27 cellular contexts compared by ENCODE assay signal in the genomic region with DNA sequence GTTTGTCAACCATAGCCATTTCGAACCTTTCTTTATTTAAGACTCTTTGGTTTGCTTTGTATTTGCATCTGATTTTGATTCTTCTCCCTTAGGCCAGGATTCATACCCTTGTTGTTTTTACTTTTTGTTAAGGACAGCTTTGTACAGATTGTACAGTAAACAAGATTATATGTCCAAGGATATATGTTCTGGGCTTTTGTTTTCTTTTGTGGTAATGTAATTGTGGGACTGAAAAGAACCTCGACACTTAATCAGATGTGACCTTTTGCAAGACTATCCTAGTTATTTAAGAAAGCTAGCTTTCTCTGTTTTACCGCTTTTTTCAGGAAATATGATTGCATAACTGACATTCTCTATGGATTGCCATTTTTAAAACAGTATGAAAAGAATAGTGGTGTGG.
"Had no signal": no experiment of that assay in that cellular context is flagged by ENCODE, and none has a peak within 500 bp of the region (broad histone marks: within the 10 kb centered on the region; RNA-seq: fewer than 3 reads in every experiment).

No MANE protein-coding gene starts in this region.

- H3K27ac ChIP-seq: colonic mucosa, esophagus muscularis mucosa, neural progenitor cell, parathyroid adenoma, right atrium auricular region, sigmoid colon, skin epidermis, spleen, testis, tibial artery had no signal

- H3K27me3 Mint-ChIP-seq: dendritic cell treated with granulocyte-macrophage colony-stimulating factor and Interleukin-4, amounts not matched to agents 40 ng/mL and 50 ng/mL, for 4 days; progenitor cell of endocrine pancreas; stimulated activated memory B cell treated with anti-CD40 and anti-IgM and Interleukin-4, amounts not matched to agents 10 μg/mL and 1 μg/mL and 100 μg/mL, for 72 hours; type B pancreatic cell had no signal

- H3K4me3 Mint-ChIP-seq: dendritic cell treated with granulocyte-macrophage colony-stimulating factor and Interleukin-4, amounts not matched to agents 40 ng/mL and 50 ng/mL, for 4 days; naive thymus-derived CD4-positive, alpha-beta T cell; nephron; neural progenitor cell; stimulated activated memory B cell treated with anti-CD40 and anti-IgM and Interleukin-4, amounts not matched to agents 10 μg/mL and 1 μg/mL and 100 μg/mL, for 72 hours; type B pancreatic cell had no signal

- H3K27me3 ChIP-seq: colonic mucosa, esophagus muscularis mucosa, neural progenitor cell, right atrium auricular region, sigmoid colon, spleen, testis, tibial artery had no signal

- H2AFZ ChIP-seq: neural progenitor cell, parathyroid adenoma had no signal

- DNase-seq: colonic mucosa; effector memory CD4-positive, alpha-beta T cell; head of caudate nucleus; kidney; mesendoderm; midbrain; naive thymus-derived CD4-positive, alpha-beta T cell; sigmoid colon; spleen; stimulated activated CD4-positive, alpha-beta T cell treated with anti-CD3 and anti-CD28 coated beads, Interleukin-4, amount 100 ng/mL, for 4 hours; stimulated activated naive CD8-positive, alpha-beta T cell treated with anti-CD3 and anti-CD28 coated beads, Interleukin-15, Interleukin-2, amounts not matched to agents 100 U/mL and 50 U/mL, for 24 hours; substantia nigra; testis; tibial artery had no signal

- H3K4me2 ChIP-seq: neural progenitor cell had no signal

- H3K4me1 Mint-ChIP-seq: naive thymus-derived CD4-positive, alpha-beta T cell; nephron; neural progenitor cell; stimulated activated memory B cell treated with anti-CD40 and anti-IgM and Interleukin-4, amounts not matched to agents 10 μg/mL and 1 μg/mL and 100 μg/mL, for 72 hours had no signal

- H3K79me2 ChIP-seq: parathyroid adenoma had no signal

- ATAC-seq: left lobe of liver; naive thymus-derived CD4-positive, alpha-beta T cell; stimulated activated memory B cell treated with anti-CD40 and anti-IgM and Interleukin-4, amounts not matched to agents 10 μg/mL and 1 μg/mL and 100 μg/mL, for 72 hours; stimulated activated naive CD8-positive, alpha-beta T cell treated with anti-CD3 and anti-CD28 coated beads, Interleukin-15, Interleukin-2, amounts not matched to agents 100 U/mL and 50 U/mL, for 24 hours had no signal

- H3K4me3 ChIP-seq: colonic mucosa, esophagus muscularis mucosa, neural progenitor cell, right atrium auricular region, sigmoid colon, skin epidermis, spleen, testis, tibial artery had no signal

- H3K27ac Mint-ChIP-seq: dendritic cell treated with granulocyte-macrophage colony-stimulating factor and Interleukin-4, amounts not matched to agents 40 ng/mL and 50 ng/mL, for 4 days; naive thymus-derived CD4-positive, alpha-beta T cell; nephron; neural progenitor cell; progenitor cell of endocrine pancreas; stimulated activated memory B cell treated with anti-CD40 and anti-IgM and Interleukin-4, amounts not matched to agents 10 μg/mL and 1 μg/mL and 100 μg/mL, for 72 hours; type B pancreatic cell had no signal

- H3K36me3 Mint-ChIP-seq: naive thymus-derived CD4-positive, alpha-beta T cell; neural progenitor cell; stimulated activated memory B cell treated with anti-CD40 and anti-IgM and Interleukin-4, amounts not matched to agents 10 μg/mL and 1 μg/mL and 100 μg/mL, for 72 hours; type B pancreatic cell had no signal

- H3K9ac ChIP-seq: neural progenitor cell, parathyroid adenoma had no signal

- H3K4me1 ChIP-seq: colonic mucosa, neural progenitor cell, spleen, testis, tibial artery had no signal

- H3K9me3 Mint-ChIP-seq: dendritic cell treated with granulocyte-macrophage colony-stimulating factor and Interleukin-4, amounts not matched to agents 40 ng/mL and 50 ng/mL, for 4 days; nephron; neural progenitor cell; stimulated activated memory B cell treated with anti-CD40 and anti-IgM and Interleukin-4, amounts not matched to agents 10 μg/mL and 1 μg/mL and 100 μg/mL, for 72 hours; type B pancreatic cell had no signal

- H3K9me3 ChIP-seq: colonic mucosa, esophagus muscularis mucosa, right atrium auricular region, sigmoid colon, spleen, testis, tibial artery had no signal

- FAIRE-seq: endothelial cell of umbilical vein, frontal cortex, kidney had no signal

- H3K36me3 ChIP-seq: colonic mucosa, esophagus muscularis mucosa, neural progenitor cell, right atrium auricular region, sigmoid colon, spleen, tibial artery had no signal
